ENCODE assay signal across 16 cellular contexts in the genomic region with DNA sequence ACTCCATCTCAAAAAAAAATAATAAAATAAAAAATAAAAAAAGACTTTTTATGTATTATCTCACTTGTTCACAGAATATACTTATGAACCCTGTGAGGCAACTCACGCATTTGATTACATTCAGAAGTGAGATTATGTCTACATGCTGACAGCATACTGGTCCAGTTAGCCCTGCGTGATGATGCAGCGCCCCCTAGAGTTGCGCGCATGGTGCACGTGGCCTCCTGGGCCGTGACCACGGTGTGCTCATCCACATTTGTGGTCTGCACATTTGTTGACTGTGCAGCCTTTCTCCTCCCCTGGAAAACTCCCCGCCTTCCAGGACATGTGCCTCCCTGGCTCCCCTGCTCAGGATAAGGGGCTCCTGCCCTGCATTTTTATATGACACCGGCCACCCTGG. TPM values are rescaled to one million over a fixed set of nuclear protein-coding genes. Genes with fewer than 3 reads are reported as not detected.
A peak's percentile ranks its signal among the peaks of the same experiment; 100 is the strongest.
DNase-seq lines count a peak whose midpoint lies in the region; ATAC-seq and TF ChIP-seq lines count a peak whose summit lies in the region.
"Not testable (repeated sequence)": the region's sequence is repeated elsewhere in the genome, so short reads cannot be mapped to it uniquely, and the experiment has no call there.
"Had no signal": no experiment of that assay in that cellular context is flagged by ENCODE, and none has a peak within 500 bp of the region (broad histone marks: within the 10 kb centered on the region; RNA-seq: fewer than 3 reads in every experiment).

No MANE protein-coding gene starts in this region.

- not testable (repeated sequence) for H3K27me3 Mint-ChIP-seq in activated CD8-positive, alpha-beta T cell treated with anti-CD3 and anti-CD28 coated beads for 36 hours; activated naive CD8-positive, alpha-beta T cell treated with anti-CD3 and anti-CD28 coated beads, Interleukin-2, amount 50 U/mL, for 24 hours; type B pancreatic cell
- peaks cover 14% of the 10 kb centered on the region for H3K27me3 Mint-ChIP-seq in osteocyte (ENCODE audit: unreplicated experiment)

- intact Hi-C loops in PC-3 (cut with micrococcal nuclease); activated CD8-positive, alpha-beta T cell treated with anti-CD3 and anti-CD28 coated beads for 36 hours (cut with micrococcal nuclease): not testable (repeated sequence)

- DNase-seq in ELR (ENCODE audit: low read depth): peak; percentile 7
- DNase-seq in Jurkat, Clone E6-1 (ENCODE audit: low read depth, low spot score): peak; percentile 48
- not testable (repeated sequence) for DNase-seq in PC-3; fibroblast of pulmonary artery (ENCODE audit: low read depth); osteocyte (ENCODE audit: extremely low spot score, unreplicated experiment); type B pancreatic cell (ENCODE audit: extremely low spot score, unreplicated experiment)
- DNase-seq in activated CD8-positive, alpha-beta T cell treated with anti-CD3 and anti-CD28 coated beads for 36 hours: peak; percentile 67
- peak; percentile 64 for DNase-seq in activated naive CD8-positive, alpha-beta T cell treated with anti-CD3 and anti-CD28 coated beads, Interleukin-2, amount 50 U/mL, for 24 hours

- not testable (repeated sequence) for H3K9me2 ChIP-seq in PC-3 (replicated peaks; ENCODE audit: low read length)

- H2AFZ ChIP-seq in PC-3 (ENCODE audit: low read length): not testable (repeated sequence)

- not testable (repeated sequence) for H3F3A ChIP-seq in PC-3 (ENCODE audit: low read length, unreplicated experiment)

- H3K36me3 Mint-ChIP-seq in activated CD8-positive, alpha-beta T cell treated with anti-CD3 and anti-CD28 coated beads for 36 hours (ENCODE audit: low read depth); activated naive CD8-positive, alpha-beta T cell treated with anti-CD3 and anti-CD28 coated beads, Interleukin-2, amount 50 U/mL, for 24 hours (ENCODE audit: low read depth); osteocyte (ENCODE audit: unreplicated experiment); type B pancreatic cell: not testable (repeated sequence)

- CTCF ChIA-PET in PC-3 (lab: Charles Lee): not testable (repeated sequence)
- CTCF ChIA-PET in activated CD8-positive, alpha-beta T cell treated with anti-CD3 and anti-CD28 coated beads for 36 hours (lab: Charles Lee): interaction anchor here (0.7 to 1.5 kb wide), 4 partner anchors 14 to 111 kb away, joined by 3 to 5 read pairs (median 3); no protein-coding TSS in a partner anchor

- not testable (repeated sequence) for H3K27ac ChIP-seq in PC-3 (ENCODE audit: low read length)

- not testable (repeated sequence) for H3K4me1 ChIP-seq in PC-3 (ENCODE audit: insufficient read depth, low read length)

- H3K4me1 Mint-ChIP-seq in activated CD8-positive, alpha-beta T cell treated with anti-CD3 and anti-CD28 coated beads for 36 hours (ENCODE audit: low read depth): peaks cover 15% of the 10 kb centered on the region
- peaks cover 21% of the 10 kb centered on the region for H3K4me1 Mint-ChIP-seq in activated naive CD8-positive, alpha-beta T cell treated with anti-CD3 and anti-CD28 coated beads, Interleukin-2, amount 50 U/mL, for 24 hours
- peaks cover 10% of the 10 kb centered on the region for H3K4me1 Mint-ChIP-seq in osteocyte (ENCODE audit: unreplicated experiment)
- H3K4me1 Mint-ChIP-seq in type B pancreatic cell (ENCODE audit: unreplicated experiment): not testable (repeated sequence)

- H3K4me3 Mint-ChIP-seq in activated CD8-positive, alpha-beta T cell treated with anti-CD3 and anti-CD28 coated beads for 36 hours; activated naive CD8-positive, alpha-beta T cell treated with anti-CD3 and anti-CD28 coated beads, Interleukin-2, amount 50 U/mL, for 24 hours; osteocyte (ENCODE audit: unreplicated experiment); type B pancreatic cell: not testable (repeated sequence)

- H4K20me1 ChIP-seq in PC-3 (ENCODE audit: low read length): not testable (repeated sequence)

- not testable (repeated sequence) for H3K36me3 ChIP-seq in PC-3 (ENCODE audit: low read depth, low read length)

- ATAC-seq in PC-3: not testable (repeated sequence)
- ATAC-seq in activated CD8-positive, alpha-beta T cell treated with anti-CD3 and anti-CD28 coated beads for 36 hours: peak; percentile 62
- peak; percentile 49 for ATAC-seq in activated naive CD8-positive, alpha-beta T cell treated with anti-CD3 and anti-CD28 coated beads, Interleukin-2, amount 50 U/mL, for 24 hours

- H3K4me2 ChIP-seq in PC-3 (ENCODE audit: low read length): not testable (repeated sequence)

- H3K27ac Mint-ChIP-seq in activated CD8-positive, alpha-beta T cell treated with anti-CD3 and anti-CD28 coated beads for 36 hours; activated naive CD8-positive, alpha-beta T cell treated with anti-CD3 and anti-CD28 coated beads, Interleukin-2, amount 50 U/mL, for 24 hours; osteocyte (ENCODE audit: unreplicated experiment); type B pancreatic cell: not testable (repeated sequence)

- BruUV-seq in PC-3 (replicated peaks; lab: Mats Ljungman, UMichigan): not testable (repeated sequence)

- H3K79me2 ChIP-seq in PC-3 (ENCODE audit: low read length): not testable (repeated sequence)

- not testable (repeated sequence) for H3K27me3 ChIP-seq in PC-3 (ENCODE audit: low read length)

- POLR2A ChIA-PET in PC-3 (lab: Charles Lee; ENCODE audit: unreplicated experiment): not testable (repeated sequence)
- POLR2A ChIA-PET in activated CD8-positive, alpha-beta T cell treated with anti-CD3 and anti-CD28 coated beads for 36 hours (lab: Charles Lee): interaction anchor here (0.6 kb wide), 1 partner anchor 29 kb away, joined by 3 read pairs; no protein-coding TSS in a partner anchor

- H3K9me3 ChIP-seq in PC-3 (ENCODE audit: low read length): not testable (repeated sequence)

- TF ChIP-seq CTCF in PC-3 (conservative IDR thresholded peaks at IDR 0.05; ENCODE audit: low read depth, low read length) (peak; percentile 14; the same call in 1 of the 2 replicates), fibroblast of pulmonary artery (IDR thresholded peaks at IDR 0.05; ENCODE audit: low read length, missing control alignments) (peak; percentile 2), osteocyte (IDR thresholded peaks at IDR 0.05) (peak; percentile 22), type B pancreatic cell (conservative IDR thresholded peaks at IDR 0.05) (peak; percentile 36)
- TF ChIP-seq CTCF in activated CD8-positive, alpha-beta T cell treated with anti-CD3 and anti-CD28 coated beads for 36 hours (IDR thresholded peaks at IDR 0.05): peak; percentile 37

- H3K9ac ChIP-seq in PC-3 (ENCODE audit: low read length): not testable (repeated sequence)

- H3K9me3 Mint-ChIP-seq in activated CD8-positive, alpha-beta T cell treated with anti-CD3 and anti-CD28 coated beads for 36 hours; activated naive CD8-positive, alpha-beta T cell treated with anti-CD3 and anti-CD28 coated beads, Interleukin-2, amount 50 U/mL, for 24 hours; osteocyte (ENCODE audit: unreplicated experiment); type B pancreatic cell: not testable (repeated sequence)

- H3K4me3 ChIP-seq in Jurkat, Clone E6-1 (ENCODE audit: low read length); PC-3 (ENCODE audit: low read length); fibroblast of pulmonary artery (replicated peaks; ENCODE audit: low read depth, low read length): not testable (repeated sequence)

RNA-seq across cellular contexts. Expression of a gene that starts 20.5 kb away (rescaled TPM):
- polyA plus RNA-seq in Jurkat, Clone E6-1 (2012; ENCODE audit: insufficient read depth, insufficient read length): 127 TPM
- total RNA-seq in PC-3 (2014; rRNA removed): 93.2 and 118 TPM in 2 replicates
- total RNA-seq in activated CD8-positive, alpha-beta T cell treated with anti-CD3 and anti-CD28 coated beads for 36 hours: 100 to 1,000 TPM; 230 to 236 TPM
- 127 and 133 TPM in 2 replicates for total RNA-seq in osteocyte
- 40.4 and 51.2 TPM in 2 replicates for total RNA-seq in type B pancreatic cell (ENCODE audit: low replicate concordance)

RNA-seq across cellular contexts. Expression of a gene that starts 46.6 kb away (rescaled TPM):
- polyA plus RNA-seq in Jurkat, Clone E6-1 (2012; ENCODE audit: insufficient read depth, insufficient read length): not detected
- total RNA-seq in PC-3 (2014; rRNA removed) (not detected in 2 replicates), osteocyte (not detected in 2 replicates), type B pancreatic cell (ENCODE audit: low replicate concordance) (0.70 TPM in 1 of 2 replicates, not detected in the other)
- total RNA-seq in activated CD8-positive, alpha-beta T cell treated with anti-CD3 and anti-CD28 coated beads for 36 hours: not detected
- total RNA-seq: activated CD8-positive, alpha-beta memory T cell treated with anti-CD3 and anti-CD28 coated beads for 36 hours; aorta; fibroblast of lung; G401; HT1080; LHCN-M2; occipital lobe; stomach had no signal
- polyA plus RNA-seq: fibroblast of lung, stomach had no signal
